ENCODE assay signal across 19 cellular contexts in genomic region chr10:27072436-27073114, GRCh38. TPM values are rescaled to one million over a fixed set of nuclear protein-coding genes. Genes with fewer than 3 reads are reported as not detected.
DNase-seq lines count a peak whose midpoint lies in the region; ATAC-seq and TF ChIP-seq lines count a peak whose summit lies in the region.
"Had no signal": no experiment of that assay in that cellular context is flagged by ENCODE, and none has a peak within 500 bp of the region (broad histone marks: within the 10 kb centered on the region; RNA-seq: fewer than 3 reads in every experiment).

No MANE protein-coding gene starts in this region.

- H3K4me3 ChIP-seq in PC-3 (ENCODE audit: low read length), result no peak overlapping the region
- H3K4me3 ChIP-seq in epithelial cell of esophagus (ENCODE audit: low read length), result no peak overlapping the region
- H3K4me3 ChIP-seq: left ventricle myocardium inferior, ovary, smooth muscle cell, transverse colon had no signal

- no peak overlapping the region for H3K27ac ChIP-seq in PC-3 (ENCODE audit: low read length)
- H3K27ac ChIP-seq: left ventricle myocardium inferior, ovary, transverse colon had no signal

- no peak overlapping the region for H3K9ac ChIP-seq in PC-3 (ENCODE audit: low read length)

- H3K4me1 ChIP-seq in PC-3 (ENCODE audit: insufficient read depth, low read length), result no peaks in the 10 kb centered on the region
- H3K4me1 ChIP-seq: left ventricle myocardium inferior, transverse colon had no signal

- H3K9me3 Mint-ChIP-seq in activated CD4-positive, alpha-beta T cell treated with anti-CD3 and anti-CD28 coated beads for 36 hours (ENCODE audit: low read depth), result no peaks in the 10 kb centered on the region
- no peaks in the 10 kb centered on the region for H3K9me3 Mint-ChIP-seq in effector memory CD8-positive, alpha-beta T cell
- H3K9me3 Mint-ChIP-seq: stimulated activated effector memory CD8-positive, alpha-beta T cell treated with anti-CD3 and anti-CD28 coated beads, Interleukin-12 subunit alpha, Interleukin-12 subunit beta, amount 100 ng/mL, for 72 hours had no signal

- no peaks in the 10 kb centered on the region for H3K79me2 ChIP-seq in PC-3 (ENCODE audit: low read length)

- intact Hi-C loops in activated CD4-positive, alpha-beta T cell treated with anti-CD3 and anti-CD28 coated beads for 36 hours (cut with DNase I, micrococcal nuclease), result no loop called here
- intact Hi-C loops in PC-3 (cut with micrococcal nuclease), result no loop called here

- no peaks in the 10 kb centered on the region for H3F3A ChIP-seq in PC-3 (ENCODE audit: low read length, unreplicated experiment)

- TF ChIP-seq CTCF in PC-3 (conservative IDR thresholded peaks at IDR 0.05; ENCODE audit: low read depth, low read length) (peak; percentile 18; the same call in 1 of the 2 replicates), epithelial cell of esophagus (IDR thresholded peaks at IDR 0.05; ENCODE audit: insufficient read depth, low read depth, low read length, missing control alignments) (peak; percentile 11)

- no peak for ATAC-seq in activated CD4-positive, alpha-beta T cell treated with anti-CD3 and anti-CD28 coated beads for 36 hours
- ATAC-seq in PC-3 (no peak; the same call in 1 of the 2 replicates), GM21576 (IDR thresholded peaks at IDR 0.05; ENCODE audit: unreplicated experiment) (no peak), GM18907 (IDR thresholded peaks at IDR 0.05; ENCODE audit: unreplicated experiment) (no peak)
- no peak for ATAC-seq in effector memory CD8-positive, alpha-beta T cell (replicated peaks)
- ATAC-seq: esophagus mucosa; stimulated activated effector memory CD8-positive, alpha-beta T cell treated with anti-CD3 and anti-CD28 coated beads, Interleukin-12 subunit alpha, Interleukin-12 subunit beta, amount 100 ng/mL, for 72 hours had no signal

- POLR2A ChIA-PET in activated CD4-positive, alpha-beta T cell treated with anti-CD3 and anti-CD28 coated beads for 36 hours (lab: Charles Lee), result no interaction called here
- POLR2A ChIA-PET in PC-3 (lab: Charles Lee; ENCODE audit: unreplicated experiment), result no interaction called here

- no peaks in the 10 kb centered on the region for H4K20me1 ChIP-seq in PC-3 (ENCODE audit: low read length)

- no peak overlapping the region for H2AFZ ChIP-seq in PC-3 (ENCODE audit: low read length)

- CTCF ChIA-PET in activated CD4-positive, alpha-beta T cell treated with anti-CD3 and anti-CD28 coated beads for 36 hours (lab: Charles Lee), result interaction anchor here (1.1 kb wide), 1 partner anchor 22 kb away, joined by 4 read pairs; no protein-coding TSS in a partner anchor
- CTCF ChIA-PET in PC-3 (lab: Charles Lee), result no interaction called here

- H3K4me2 ChIP-seq in PC-3 (ENCODE audit: low read length), result no peak overlapping the region
- H3K4me2 ChIP-seq: smooth muscle cell had no signal

- no peaks in the 10 kb centered on the region for H3K9me3 ChIP-seq in PC-3 (ENCODE audit: low read length)
- H3K9me3 ChIP-seq: ovary, transverse colon had no signal

- H3K27ac Mint-ChIP-seq in activated CD4-positive, alpha-beta T cell treated with anti-CD3 and anti-CD28 coated beads for 36 hours, result no peak overlapping the region
- no peak overlapping the region for H3K27ac Mint-ChIP-seq in effector memory CD8-positive, alpha-beta T cell
- H3K27ac Mint-ChIP-seq: stimulated activated effector memory CD8-positive, alpha-beta T cell treated with anti-CD3 and anti-CD28 coated beads, Interleukin-12 subunit alpha, Interleukin-12 subunit beta, amount 100 ng/mL, for 72 hours had no signal

- no TSS peak for BruUV-seq in PC-3 (replicated peaks; lab: Mats Ljungman, UMichigan)

- no peaks in the 10 kb centered on the region for H3K9me2 ChIP-seq in PC-3 (replicated peaks; ENCODE audit: low read length)

- peaks cover 19% of the 10 kb centered on the region for H3K4me1 Mint-ChIP-seq in activated CD4-positive, alpha-beta T cell treated with anti-CD3 and anti-CD28 coated beads for 36 hours
- H3K4me1 Mint-ChIP-seq in effector memory CD8-positive, alpha-beta T cell (ENCODE audit: low read depth in 2 of 2), result peaks cover 0 to 12% of the 10 kb centered on the region in 2 donors
- H3K4me1 Mint-ChIP-seq: stimulated activated effector memory CD8-positive, alpha-beta T cell treated with anti-CD3 and anti-CD28 coated beads, Interleukin-12 subunit alpha, Interleukin-12 subunit beta, amount 100 ng/mL, for 72 hours had no signal

- DNase-seq in activated CD4-positive, alpha-beta T cell treated with anti-CD3 and anti-CD28 coated beads for 36 hours, result peak; percentile 23
- no peak for DNase-seq in activated CD4-positive, alpha-beta T cell treated with anti-CD3 and anti-CD28 coated beads for 4 hours
- DNase-seq in PC-3 (no peak), epithelial cell of esophagus (ENCODE audit: low read depth) (no peak), pons (ENCODE audit: low spot score) (peak; percentile 36)
- no peak for DNase-seq in effector memory CD8-positive, alpha-beta T cell
- DNase-seq: activated effector memory CD4-positive, alpha-beta T cell treated with anti-CD3 and anti-CD28 coated beads, Interleukin-2, amount 50 U/mL, for 16 hours; amygdala; KG1; left ventricle myocardium inferior; NCI-H1417; ovary; transverse colon had no signal

- H3K27me3 Mint-ChIP-seq in activated CD4-positive, alpha-beta T cell treated with anti-CD3 and anti-CD28 coated beads for 36 hours, result no peaks in the 10 kb centered on the region
- no peaks in the 10 kb centered on the region for H3K27me3 Mint-ChIP-seq in effector memory CD8-positive, alpha-beta T cell
- H3K27me3 Mint-ChIP-seq: CD4-positive, CD25-positive, alpha-beta regulatory T cell had no signal

- no peaks in the 10 kb centered on the region for H3K36me3 ChIP-seq in PC-3 (ENCODE audit: low read depth, low read length)
- H3K36me3 ChIP-seq: ovary had no signal

- peaks cover 63% of the 10 kb centered on the region for H3K36me3 Mint-ChIP-seq in activated CD4-positive, alpha-beta T cell treated with anti-CD3 and anti-CD28 coated beads for 36 hours (ENCODE audit: low read depth)
- peaks cover 36% of the 10 kb centered on the region for H3K36me3 Mint-ChIP-seq in effector memory CD8-positive, alpha-beta T cell (ENCODE audit: insufficient read depth)

- no peak overlapping the region for H3K4me3 Mint-ChIP-seq in activated CD4-positive, alpha-beta T cell treated with anti-CD3 and anti-CD28 coated beads for 36 hours
- H3K4me3 Mint-ChIP-seq in effector memory CD8-positive, alpha-beta T cell, result no peak overlapping the region
- H3K4me3 Mint-ChIP-seq: CD4-positive, CD25-positive, alpha-beta regulatory T cell; stimulated activated effector memory CD8-positive, alpha-beta T cell treated with anti-CD3 and anti-CD28 coated beads, Interleukin-12 subunit alpha, Interleukin-12 subunit beta, amount 100 ng/mL, for 72 hours had no signal

- no peaks in the 10 kb centered on the region for H3K27me3 ChIP-seq in PC-3 (ENCODE audit: low read length)
- H3K27me3 ChIP-seq: ovary, transverse colon had no signal

RNA-seq across cellular contexts. Expression of gene ANKRD26, which starts 27.7 kb away (rescaled TPM):
- 10 to 100 TPM; 10.2 to 13.2 TPM for total RNA-seq in activated CD4-positive, alpha-beta T cell treated with anti-CD3 and anti-CD28 coated beads for 36 hours
- total RNA-seq in PC-3 (2014; rRNA removed), result 2.9 and 5.0 TPM in 2 replicates

Comparison
In these comparisons a context has a peak if more than half of its experiments do, and no peak if none do; other contexts are left out.
1. DNase-seq: peak in activated CD4-positive, alpha-beta T cell treated with anti-CD3 and anti-CD28 coated beads for 36 hours (single experiment) and pons (single experiment); none in activated CD4-positive, alpha-beta T cell treated with anti-CD3 and anti-CD28 coated beads for 4 hours (0 of 2), PC-3 (single experiment), epithelial cell of esophagus (single experiment) and effector memory CD8-positive, alpha-beta T cell (0 of 3).